ENCODE assay signal across 8 cellular contexts in genomic region chr6:41785689-41786450, GRCh38. TPM values are rescaled to one million over a fixed set of nuclear protein-coding genes. Genes with fewer than 3 reads are reported as not detected.
A peak's percentile ranks its signal among the peaks of the same experiment; 100 is the strongest.
DNase-seq lines count a peak whose midpoint lies in the region; ATAC-seq and TF ChIP-seq lines count a peak whose summit lies in the region.

No MANE protein-coding gene starts in this region.

- no peak for TF ChIP-seq POLR2A in right lobe of liver (IDR thresholded peaks at IDR 0.05)
- TF ChIP-seq POLR2A in tibial nerve (IDR thresholded peaks at IDR 0.05): no peak

- in situ Hi-C loops in G401 (cut with HindIII; ENCODE audit: low sequenced_read_pairs): loop anchor here (25.0 kb wide), 1 partner anchor 251 kb away; no protein-coding TSS in a partner anchor

- WGBS in right lobe of liver (ENCODE audit: insufficient coverage, low coverage, low lambda C conversion rate, missing lambda C conversion rate): 37% methylated on average over 11 of the region's 29 CpGs
- WGBS in tibial nerve, 2 donors: 14 to 23% methylated on average over 20 to 22 of the region's 29 CpGs

- TF ChIP-seq CTCF in right lobe of liver (IDR thresholded peaks at IDR 0.05): no peak
- TF ChIP-seq CTCF in tibial nerve (IDR thresholded peaks at IDR 0.05): no peak

- H3K27me3 ChIP-seq in right lobe of liver (no peaks in the 10 kb centered on the region), tibial nerve (no peaks in the 10 kb centered on the region)

- peak; percentile 56 for DNase-seq in G401 (ENCODE audit: low spot score)
- peak in 22 of 61 donors; percentile 30 to 75 (median 51) for DNase-seq in caudate nucleus (lab: John Stamatoyannopoulos, UW)
- DNase-seq in right lobe of liver: peak in 2 of 3 donors; percentile 48 to 60
- DNase-seq in tibial nerve (ENCODE audit: low spot score in 2 of 2): no peak
- no peak for DNase-seq in NOMO-1 treated with DMSO at 0.1 percent for 48 hours (lab: John Stamatoyannopoulos, UW; ENCODE audit: unreplicated experiment)
- no peak for DNase-seq in NCI-H2029 treated with DMSO at 0.1 percent for 48 hours (lab: John Stamatoyannopoulos, UW)
- DNase-seq in DMS79 (lab: John Stamatoyannopoulos, UW): no peak

- no peak for TF ChIP-seq EP300 in tibial nerve (IDR thresholded peaks at IDR 0.05)

- intact Hi-C loops in right lobe of liver (cut with DNase I): loop anchor here (10.0 kb wide), 3 partner anchors 139 to 259 kb away; partner anchors contain the start of genes BYSL (in 1 of the 2) and MED20 (in 1 of the 2)

- peaks cover 0 to 28% (median 15%) of the 10 kb centered on the region in 4 donors for H3K4me1 ChIP-seq in right lobe of liver
- peaks cover 4 to 63% (median 27%) of the 10 kb centered on the region in 4 donors for H3K4me1 ChIP-seq in tibial nerve

- H3K36me3 ChIP-seq in KOPT-K1 (ENCODE audit: insufficient read depth, low read length) (peaks cover 21% of the 10 kb centered on the region), right lobe of liver (peaks cover 0 to 18% (median 6%) of the 10 kb centered on the region in 4 donors), tibial nerve (peaks cover 0 to 24% (median 0%) of the 10 kb centered on the region in 3 donors)

- ATAC-seq in right lobe of liver: no peak

- H3K9me3 ChIP-seq in KOPT-K1 (ENCODE audit: insufficient read depth, low read length, poor library complexity, severe bottlenecking): no peaks in the 10 kb centered on the region
- no peaks in the 10 kb centered on the region for H3K9me3 ChIP-seq in right lobe of liver
- H3K9me3 ChIP-seq in tibial nerve: no peaks in the 10 kb centered on the region

- H3K27ac ChIP-seq in KOPT-K1 (ENCODE audit: low read depth, low read length, poor library complexity, severe bottlenecking): peak overlapping the region; percentile 85
- peak overlapping the region; percentile 89 for H3K27ac ChIP-seq in caudate nucleus (ENCODE audit: low read depth, low read length)
- peak overlapping the region; percentile 17 to 88 (median 88) for H3K27ac ChIP-seq in right lobe of liver
- H3K27ac ChIP-seq in tibial nerve: peak overlapping the region; percentile 78 to 93 (median 92)

- H3K4me3 ChIP-seq in right lobe of liver (peak overlapping the region; percentile 80 to 83 (median 81)), tibial nerve (peak overlapping the region; percentile 70 to 86 (median 76))

RNA-seq across cellular contexts. Expression of gene TOMM6, which starts 1.6 kb away (rescaled TPM):
- total RNA-seq in G401 (2014; rRNA removed; shearing (Covaris generic)): 199 and 283 TPM in 2 replicates
- total RNA-seq in right lobe of liver (100 to 1,000 TPM in 1 of 6 experiments, 10 to 100 TPM in 5; 61.8 to 104 (median 75.6) TPM), tibial nerve (100 to 1,000 TPM in 2 of 4 donors, 10 to 100 TPM in 2; 76.1 to 121 (median 99.8) TPM)

RNA-seq across cellular contexts. Expression of gene PRICKLE4, which starts 5.3 kb away (rescaled TPM):
- 7.7 TPM in 1 of 2 replicates, not detected in the other for total RNA-seq in G401 (2014; rRNA removed; shearing (Covaris generic))
- 1 to 10 TPM in 5 of 6 experiments, not detected in 1; 1.3 to 3.1 (median 2.7) TPM for total RNA-seq in right lobe of liver
- total RNA-seq in tibial nerve: 10 to 100 TPM; 15.5 to 38.4 (median 23.0) TPM

RNA-seq across cellular contexts. Expression of gene FRS3, which starts 6.2 kb away (rescaled TPM):
- total RNA-seq in G401 (2014; rRNA removed; shearing (Covaris generic)): 1.7 and 3.3 TPM in 2 replicates
- 1 to 10 TPM in 5 of 6 experiments, under 1 TPM in 1; 0.68 to 3.0 (median 1.9) TPM for total RNA-seq in right lobe of liver
- 10 to 100 TPM in 2 of 4 donors, 1 to 10 TPM in 2; 4.4 to 11.4 (median 7.5) TPM for total RNA-seq in tibial nerve

RNA-seq across cellular contexts. Expression of gene PGC, which starts 38.7 kb away (rescaled TPM):
- total RNA-seq in G401 (2014; rRNA removed; shearing (Covaris generic)): not detected in 2 replicates
- under 1 TPM in 1 of 6 experiments, not detected in 5; 0.31 TPM for total RNA-seq in right lobe of liver
- total RNA-seq in tibial nerve: not detected

RNA-seq across cellular contexts. Expression of gene TFEB, which starts 50.5 kb away (rescaled TPM):
- total RNA-seq in G401 (2014; rRNA removed; shearing (Covaris generic)): 6.7 and 9.8 TPM in 2 replicates
- 1 to 10 TPM; 4.5 to 9.2 (median 6.6) TPM for total RNA-seq in right lobe of liver
- total RNA-seq in tibial nerve: 10 to 100 TPM; 19.2 to 28.8 (median 20.6) TPM

Comparison
In these comparisons a context has a peak if more than half of its experiments do, and no peak if none do; other contexts are left out.
1. DNase-seq: peak in G401 (single experiment) and right lobe of liver (2 of 3); none in tibial nerve (0 of 2), NOMO-1 treated with DMSO at 0.1 percent for 48 hours (single experiment), NCI-H2029 treated with DMSO at 0.1 percent for 48 hours (single experiment) and DMS79 (single experiment).
2. Peak in every context shown above with its lines, with median percentiles within 50 percentile points of each other: H3K27ac ChIP-seq.